Comparison of ENCODE assay signal across 9 cellular contexts in the genomic region with DNA sequence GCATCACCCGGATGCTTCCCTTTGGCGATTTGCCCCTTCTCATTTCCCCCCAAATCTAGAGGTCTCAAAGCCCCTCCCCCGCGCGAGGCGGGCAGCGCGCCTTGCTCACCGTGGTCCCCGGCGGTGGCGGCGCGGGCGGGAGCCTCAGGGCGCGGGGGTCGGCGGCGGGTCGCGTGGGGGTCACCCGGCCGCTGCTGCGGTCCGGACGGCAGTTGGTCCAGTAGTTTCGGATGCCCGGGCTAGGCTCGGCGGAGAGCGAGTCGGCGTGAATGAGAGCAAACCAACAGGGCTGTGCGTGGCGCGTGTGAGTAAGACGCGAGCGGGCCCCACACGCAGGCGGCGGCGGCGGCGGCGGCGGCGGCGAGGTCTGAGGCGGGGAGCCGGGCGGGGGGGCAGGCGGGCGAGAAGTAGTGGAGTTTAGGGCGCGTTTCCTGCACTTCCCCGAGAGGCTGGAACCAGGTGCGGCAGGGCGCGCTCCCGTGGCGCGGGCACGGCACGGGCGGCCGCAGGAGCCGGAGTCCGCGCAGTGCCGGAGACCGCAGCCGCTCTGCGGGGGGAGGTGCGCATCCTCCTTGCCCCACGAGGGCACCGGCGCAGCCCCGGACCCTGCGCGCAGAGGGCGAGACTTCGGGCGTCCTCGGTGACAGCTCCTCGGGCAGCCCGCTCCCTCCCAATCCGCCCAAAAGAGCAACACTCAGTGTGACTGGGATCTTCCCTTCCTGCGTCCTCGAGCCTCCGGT. TPM values are rescaled to one million over a fixed set of nuclear protein-coding genes. Genes with fewer than 3 reads are reported as not detected.
DNase-seq lines count a peak whose midpoint lies in the region; ATAC-seq and TF ChIP-seq lines count a peak whose summit lies in the region.
"Had no signal": no experiment of that assay in that cellular context is flagged by ENCODE, and none has a peak within 500 bp of the region (broad histone marks: within the 10 kb centered on the region; RNA-seq: fewer than 3 reads in every experiment).

No MANE protein-coding gene starts in this region.

- no peaks in the 10 kb centered on the region for H3K9me2 ChIP-seq in SK-N-SH

- intact Hi-C loops in left cardiac atrium (cut with DNase I): no loop called here

- no peaks in the 10 kb centered on the region for H3K36me3 ChIP-seq in SK-N-SH (replicated peaks in 1 of 2; ENCODE audit: control insufficient read depth in 1 of 2, insufficient read depth in 2 of 2, low read length in 1 of 2)

- peak overlapping the region; percentile 85 for H3K4me2 ChIP-seq in SK-N-SH

- no peak overlapping the region for H3K27ac ChIP-seq in SK-N-SH (ENCODE audit: low read depth in 2 of 2, low read length in 1 of 2)

- 0 out of 2 replicates have a peak overlapping the region, but pooled peaks have one; percentile 63 for H2AFZ ChIP-seq in SK-N-SH (ENCODE audit: low read depth)

- H3F3A ChIP-seq in SK-N-SH (replicated peaks; ENCODE audit: insufficient read depth): no peaks in the 10 kb centered on the region

- DNase-seq in NCI-H2196 (lab: John Stamatoyannopoulos, UW; ENCODE audit: unreplicated experiment) (peak; percentile 3), NCI-H2196 treated with DMSO at 0.1 percent for 48 hours (lab: John Stamatoyannopoulos, UW; ENCODE audit: unreplicated experiment) (no peak), SK-N-SH (peak; percentile 73), left cardiac atrium (peak; percentile 14), putamen (ENCODE audit: low spot score) (peak; percentile 65), H4 (ENCODE audit: low spot score) (no peak), SIG-M5 (lab: John Stamatoyannopoulos, UW) (no peak)
- DNase-seq: CD4-positive, CD25-positive, alpha-beta regulatory T cell had no signal

- peaks cover 0 to 10% of the 10 kb centered on the region in 2 experiments; a peak in 2 of 4 replicates for H3K4me1 ChIP-seq in SK-N-SH (ENCODE audit: control insufficient read depth in 1 of 2, insufficient read depth in 2 of 2, low read depth in 1 of 2, low read length in 1 of 2)

- no peaks in the 10 kb centered on the region for H3K9me3 ChIP-seq in SK-N-SH

- H3K79me2 ChIP-seq in SK-N-SH (ENCODE audit: insufficient read depth): no peaks in the 10 kb centered on the region

- CTCF ChIA-PET in SK-N-SH (lab: Yijun Ruan, JAX): interaction anchor here (1.0 to 1.7 kb wide), 6 partner anchors 10 to 361 kb away, joined by 3 to 11 read pairs (median 4); no protein-coding TSS in a partner anchor

- WGBS in SK-N-SH (ENCODE audit: low lambda C conversion rate): under 1% methylated on average over 35 of the region's 92 CpGs

- peaks cover 26% of the 10 kb centered on the region; the same call in 1 of the 2 replicates for H3K27me3 ChIP-seq in SK-N-SH (ENCODE audit: insufficient read depth)

- no peak for TF ChIP-seq EP300 in SK-N-SH (IDR thresholded peaks at IDR 0.05; ENCODE audit: borderline replicate concordance in 1 of 2, low read depth in 1 of 2, low read length in 1 of 2)

- no peaks in the 10 kb centered on the region for H4K20me1 ChIP-seq in SK-N-SH (ENCODE audit: insufficient read depth)

- no peak for TF ChIP-seq CTCF in SK-N-SH (IDR thresholded peaks at IDR 0.05)

- TF ChIP-seq RAD21 in SK-N-SH (IDR thresholded peaks at IDR 0.05; ENCODE audit: low read length): no peak

- H3K9ac ChIP-seq in SK-N-SH: no peak overlapping the region

- H3K4me3 ChIP-seq in SK-N-SH (ENCODE audit: low read depth in 2 of 2, low read length in 1 of 2): peak overlapping the region; percentile 53 to 58

- ATAC-seq in left cardiac atrium (peak; percentile 51 to 53), HG02981 (IDR thresholded peaks at IDR 0.05; ENCODE audit: unreplicated experiment) (no peak)

- POLR2A ChIA-PET in SK-N-SH (lab: Yijun Ruan, JAX): no interaction called here

TF ChIP-seq in SK-N-SH, 30 proteins besides CTCF, POLR2A, EP300 and RAD21:
- TF ChIP-seq EZH2phosphoT487 (IDR thresholded peaks at IDR 0.05; ENCODE audit: borderline replicate concordance, low read depth) (no peak), PBX3 (IDR thresholded peaks at IDR 0.05) (no peak)

RNA-seq across cellular contexts. Expression of gene HS3ST5, which starts 0.6 kb away (rescaled TPM):
- 0.02 TPM in 1 of 2 replicates, not detected in the other for polyA plus RNA-seq in SK-N-SH (2012; rRNA removed)
- 0.01 and 0.05 TPM in 2 replicates for polyA plus RNA-seq in SK-N-SH (2012; cell fraction: cytosol; rRNA removed)
- 0.01 TPM in 2 replicates for polyA plus RNA-seq in SK-N-SH (2012; cell fraction: nucleus; rRNA removed)
- not detected for total RNA-seq in left cardiac atrium
- not detected in 2 replicates for total RNA-seq in H4 (2014; rRNA removed; shearing (Covaris generic))
- total RNA-seq: CD4-positive, CD25-positive, alpha-beta regulatory T cell had no signal
- polyA plus RNA-seq: CD4-positive, CD25-positive, alpha-beta regulatory T cell had no signal

Comparison
In these comparisons a context has a peak if more than half of its experiments do, and no peak if none do; other contexts are left out.
1. DNase-seq: peak in NCI-H2196 (single experiment), SK-N-SH (single experiment), left cardiac atrium (single experiment) and putamen (single experiment); none in NCI-H2196 treated with DMSO at 0.1 percent for 48 hours (single experiment), H4 (single experiment) and SIG-M5 (single experiment).